In genomic region chr9:122190597-122191381, GRCh38 we compare ENCODE assay signal across 10 cellular contexts. TPM values are rescaled to one million over a fixed set of nuclear protein-coding genes. Genes with fewer than 3 reads are reported as not detected.
DNase-seq lines count a peak whose midpoint lies in the region; ATAC-seq, FAIRE-seq and TF ChIP-seq lines count a peak whose summit lies in the region.
"Had no signal": no experiment of that assay in that cellular context is flagged by ENCODE, and none has a peak within 500 bp of the region (broad histone marks: within the 10 kb centered on the region; RNA-seq: fewer than 3 reads in every experiment).

No MANE protein-coding gene starts in this region.

- no peaks in the 10 kb centered on the region for H3K9me3 ChIP-seq in neuronal stem cell (replicated peaks in 1 of 2; ENCODE audit: control insufficient read depth in 2 of 2, insufficient read depth in 1 of 2, low read depth in 1 of 2, low read length in 2 of 2)

- peaks cover 0 to 2% of the 10 kb centered on the region in 2 donors for H3K4me1 ChIP-seq in neuronal stem cell (ENCODE audit: control insufficient read depth in 2 of 2, insufficient read depth in 1 of 2, low read depth in 1 of 2, low read length in 2 of 2)

- peak overlapping the region; percentile 38 for H3K23ac ChIP-seq in neuronal stem cell (ENCODE audit: low read depth, low read length, poor library complexity)

- H4K8ac ChIP-seq in neuronal stem cell (ENCODE audit: low read depth, low read length): no peak overlapping the region

- H3K79me1 ChIP-seq in neuronal stem cell (ENCODE audit: low read depth, low read length): no peaks in the 10 kb centered on the region

- ATAC-seq in activated CD4-positive, CD25-positive, alpha-beta regulatory T cell treated with anti-CD3 and anti-CD28 coated beads, Interleukin-2, amount 50 U/mL, for 24 hours: peak; percentile 20 to 41
- ATAC-seq in HG03439 (IDR thresholded peaks at IDR 0.05; ENCODE audit: unreplicated experiment) (no peak), GM18868 (IDR thresholded peaks at IDR 0.05; ENCODE audit: unreplicated experiment) (no peak)
- ATAC-seq: naive thymus-derived CD8-positive, alpha-beta T cell had no signal

- DNase-seq in activated CD4-positive, CD25-positive, alpha-beta regulatory T cell (lab: John Stamatoyannopoulos, UW): no peak
- peak; percentile 18 for DNase-seq in LoVo (ENCODE audit: low spot score)
- DNase-seq in bronchial epithelial cell (ENCODE audit: low read depth): peak; percentile 50
- DNase-seq in neuronal stem cell (ENCODE audit: low spot score): no peak
- no peak for DNase-seq in cerebellum (ENCODE audit: low spot score)
- DNase-seq: naive thymus-derived CD8-positive, alpha-beta T cell; NK-92 treated with Interleukin-12 subunit alpha and Interleukin-12 subunit beta, amount 100 ng/mL, for 24 hours had no signal

- no peak overlapping the region for H3K4me2 ChIP-seq in neuronal stem cell (ENCODE audit: insufficient read depth, low read length, poor library complexity, severe bottlenecking)

- no peak overlapping the region for H2BK5ac ChIP-seq in neuronal stem cell (ENCODE audit: low read length)

- no peak overlapping the region for H3K4ac ChIP-seq in neuronal stem cell (ENCODE audit: low read length)

- no peak overlapping the region for H3K14ac ChIP-seq in neuronal stem cell (ENCODE audit: low read length)

- H2BK12ac ChIP-seq in neuronal stem cell (ENCODE audit: low read length): no peak overlapping the region

- H4K91ac ChIP-seq in neuronal stem cell (ENCODE audit: low read depth, low read length, poor library complexity): no peak overlapping the region

- WGBS in neuronal stem cell (ENCODE audit: extremely low coverage in 2 of 2, insufficient read length in 2 of 2, insufficient replicate concordance in 1 of 2), 2 donors: no CpG with 5 or more reads among the region's 12 CpGs

- H2AK5ac ChIP-seq in neuronal stem cell (ENCODE audit: low read depth, low read length): peak overlapping the region; percentile 80

- H3K18ac ChIP-seq in neuronal stem cell (ENCODE audit: low read length): peak overlapping the region; percentile 41

- no peak overlapping the region for H3K27ac ChIP-seq in neuronal stem cell (replicated peaks; ENCODE audit: low read length)

- H3K4me3 ChIP-seq in bronchial epithelial cell (ENCODE audit: low read depth, low read length) (no peak overlapping the region), neuronal stem cell (ENCODE audit: low read length in 2 of 2) (peak overlapping the region in 1 of 2 donors; percentile 12)

- H2AFZ ChIP-seq in neuronal stem cell (ENCODE audit: low read length): no peak overlapping the region

- H3K36me3 ChIP-seq in bronchial epithelial cell (ENCODE audit: control insufficient read depth, insufficient read depth, low read length): no peaks in the 10 kb centered on the region
- H3K36me3 ChIP-seq in neuronal stem cell (replicated peaks in 1 of 2; ENCODE audit: control insufficient read depth in 2 of 2, insufficient read depth in 2 of 2, low read length in 2 of 2): no peaks in the 10 kb centered on the region

- H2BK15ac ChIP-seq in neuronal stem cell (ENCODE audit: low read length): no peak overlapping the region

- no peak overlapping the region for H3K9ac ChIP-seq in neuronal stem cell (ENCODE audit: low read depth, low read length, poor library complexity)

- TF ChIP-seq CTCF in bronchial epithelial cell (IDR thresholded peaks at IDR 0.05; ENCODE audit: insufficient read depth, low read length, severe bottlenecking): no peak

- H2BK120ac ChIP-seq in neuronal stem cell (ENCODE audit: low read depth, low read length): no peak overlapping the region

- FAIRE-seq in bronchial epithelial cell (lab: Jason Lieb, UNC): peak; percentile 79

- no peaks in the 10 kb centered on the region for H3K27me3 ChIP-seq in bronchial epithelial cell (ENCODE audit: control insufficient read depth, insufficient read depth, low read length)
- peaks cover 0 to 70% (median 0%) of the 10 kb centered on the region in 3 experiments for H3K27me3 ChIP-seq in neuronal stem cell (ENCODE audit: control insufficient read depth in 3 of 3, insufficient read depth in 3 of 3, low read depth in 1 of 3, low read length in 3 of 3)

RNA-seq across cellular contexts. Expression of gene MORN5, which starts 31.1 kb away (rescaled TPM):
- total RNA-seq in bronchial epithelial cell: not detected in 2 replicates
- 0.61 TPM for polyA plus RNA-seq in neuronal stem cell (2013, experiment 1 of 2)
- polyA plus RNA-seq in neuronal stem cell (2013, experiment 2 of 2): 1.4 TPM
- 1.5 TPM for total RNA-seq in cerebellum
- total RNA-seq: naive thymus-derived CD8-positive, alpha-beta T cell had no signal
- polyA plus RNA-seq: naive thymus-derived CD8-positive, alpha-beta T cell had no signal

RNA-seq across cellular contexts. Expression of gene NDUFA8, which starts 31.2 kb away (rescaled TPM):
- 34.2 and 39.4 TPM in 2 replicates for total RNA-seq in bronchial epithelial cell
- 74.6 TPM for polyA plus RNA-seq in neuronal stem cell (2013, experiment 1 of 2)
- polyA plus RNA-seq in neuronal stem cell (2013, experiment 2 of 2): 76.8 TPM
- 20.0 TPM for total RNA-seq in cerebellum

RNA-seq across cellular contexts. Expression of gene LHX6, which starts 38.0 kb away (rescaled TPM):
- total RNA-seq in bronchial epithelial cell (0.13 and 0.26 TPM in 2 replicates), cerebellum (1.5 TPM)
- 0.04 TPM for polyA plus RNA-seq in neuronal stem cell (2013, experiment 1 of 2)
- 0.12 TPM for polyA plus RNA-seq in neuronal stem cell (2013, experiment 2 of 2)

Comparison
In these comparisons a context has a peak if more than half of its experiments do, and no peak if none do; other contexts are left out.
1. ATAC-seq: peak in activated CD4-positive, CD25-positive, alpha-beta regulatory T cell treated with anti-CD3 and anti-CD28 coated beads, Interleukin-2, amount 50 U/mL, for 24 hours (2 of 2); none in HG03439 (single experiment) and GM18868 (single experiment).
2. DNase-seq: peak in LoVo (single experiment) and bronchial epithelial cell (single experiment); none in activated CD4-positive, CD25-positive, alpha-beta regulatory T cell (0 of 4), neuronal stem cell (single experiment) and cerebellum (single experiment).